In the genomic region with DNA sequence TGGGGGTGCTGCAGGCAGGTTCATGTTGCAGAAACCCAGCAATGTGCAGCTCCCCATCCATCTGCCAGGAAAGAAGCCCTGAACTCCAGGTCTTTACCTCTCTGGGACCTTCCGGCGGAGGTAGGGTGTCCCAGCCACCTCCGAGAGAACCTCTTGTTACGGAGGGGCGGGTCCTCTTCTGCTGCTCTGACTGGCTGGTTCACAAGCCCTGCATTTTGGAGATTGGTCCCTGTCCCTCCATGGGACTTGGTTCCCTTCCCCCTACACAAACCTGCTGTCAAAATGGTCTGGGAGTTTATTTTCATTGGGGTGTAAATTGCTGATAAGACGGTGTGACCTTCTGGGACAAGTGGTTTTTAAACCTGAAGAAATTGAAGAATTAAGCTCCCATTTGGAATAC, we compare ENCODE assay signal across 13 cellular contexts. TPM values are rescaled to one million over a fixed set of nuclear protein-coding genes. Genes with fewer than 3 reads are reported as not detected.
DNase-seq lines count a peak whose midpoint lies in the region; ATAC-seq and TF ChIP-seq lines count a peak whose summit lies in the region.
"Had no signal": no experiment of that assay in that cellular context is flagged by ENCODE, and none has a peak within 500 bp of the region (broad histone marks: within the 10 kb centered on the region; RNA-seq: fewer than 3 reads in every experiment).

No MANE protein-coding gene starts in this region.

- H3K4me1 Mint-ChIP-seq in T-helper 17 cell = peaks cover 19% of the 10 kb centered on the region

- H3K27me3 ChIP-seq in right cardiac atrium (ENCODE audit: control insufficient read depth, insufficient read depth) = no peaks in the 10 kb centered on the region
- H3K27me3 ChIP-seq in vagina = no peaks in the 10 kb centered on the region
- H3K27me3 ChIP-seq in A673 (replicated peaks; ENCODE audit: insufficient read depth, low read depth, low read length, poor library complexity) = no peaks in the 10 kb centered on the region

- DNase-seq in cardiac septum (ENCODE audit: low spot score) = peak; percentile 44
- no peak for DNase-seq in Right ventricle myocardium inferior (ENCODE audit: missing footprints)
- DNase-seq in T-helper 17 cell = no peak
- DNase-seq in right cardiac atrium = no peak
- DNase-seq in vagina (ENCODE audit: extremely low spot score in 2 of 2) = peak in 1 of 2 donors; percentile 84
- DNase-seq in DMS153 (lab: John Stamatoyannopoulos, UW) = no peak
- DNase-seq in lower leg skin (ENCODE audit: low spot score in 2 of 2) = no peak
- no peak for DNase-seq in A673 (ENCODE audit: low spot score)
- DNase-seq: activated CD4-positive, alpha-beta T cell treated with anti-CD3 and anti-CD28 coated beads, Interleukin-2, amount 50 U/mL, for 1 hour; kidney glomerular epithelial cell; NCI-H187 treated with DMSO at 0.1 percent for 48 hours had no signal

- H3K27ac ChIP-seq in right cardiac atrium (ENCODE audit: low read length) (no peak overlapping the region), vagina (peak overlapping the region; percentile 61), A673 (ENCODE audit: low read depth, low read length, poor library complexity, severe bottlenecking) (no peak overlapping the region)
- H3K27ac ChIP-seq: thoracic aorta had no signal

- POLR2A ChIA-PET in A673 (lab: Charles Lee; ENCODE audit: low non-redundant PET) = interaction anchor here (0.7 kb wide), 2 partner anchors 178 to 708 kb away, joined by 6 to 9 read pairs; no protein-coding TSS in a partner anchor

- H3K4me3 Mint-ChIP-seq in T-helper 17 cell = peak overlapping the region; percentile 41

- WGBS in right cardiac atrium = 22% methylated on average over 6 of the region's 6 CpGs
- 37 to 61% methylated on average over 6 of the region's 6 CpGs for WGBS in lower leg skin, 2 donors

- H3K27ac Mint-ChIP-seq in T-helper 17 cell = peak overlapping the region; percentile 53

- TF ChIP-seq CTCF in vagina (IDR thresholded peaks at IDR 0.05) (no peak), lower leg skin (IDR thresholded peaks at IDR 0.05) (no peak), A673 (conservative IDR thresholded peaks at IDR 0.05; ENCODE audit: low read depth, low read length) (no peak)

- CTCF ChIA-PET in A673 (lab: Charles Lee) = interaction anchor here (1.0 kb wide), 1 partner anchor 40 kb away, joined by 3 read pairs; no protein-coding TSS in a partner anchor

- ATAC-seq in Right ventricle myocardium inferior = no peak
- no peak for ATAC-seq in T-helper 17 cell
- peak; percentile 8 to 13 for ATAC-seq in right cardiac atrium

- no peak overlapping the region for H3K4me3 ChIP-seq in right cardiac atrium (ENCODE audit: low read length)
- no peak overlapping the region for H3K4me3 ChIP-seq in vagina
- H3K4me3 ChIP-seq in lower leg skin (ENCODE audit: low read depth, poor library complexity, severe bottlenecking) = no peak overlapping the region
- no peak overlapping the region for H3K4me3 ChIP-seq in A673 (ENCODE audit: low read depth, low read length, poor library complexity, severe bottlenecking)
- H3K4me3 ChIP-seq: prostate gland had no signal

- no TSS peak for BruUV-seq in A673 (replicated peaks; lab: Mats Ljungman, UMichigan)

- H3K27me3 Mint-ChIP-seq in T-helper 17 cell = peaks cover 28% of the 10 kb centered on the region

- peaks cover 0 to 25% of the 10 kb centered on the region in 2 donors for H3K36me3 ChIP-seq in vagina
- peaks cover 29% of the 10 kb centered on the region for H3K36me3 ChIP-seq in A673 (ENCODE audit: insufficient read depth, low read length, poor library complexity, severe bottlenecking)

- intact Hi-C loops in cardiac septum (cut with DNase I) = no loop called here
- intact Hi-C loops in Right ventricle myocardium inferior (cut with DNase I) = no loop called here
- intact Hi-C loops in right cardiac atrium (cut with DNase I) = no loop called here
- intact Hi-C loops in vagina (cut with DNase I) = no loop called here
- intact Hi-C loops in lower leg skin (cut with DNase I; ENCODE audit: low total_unique reads) = no loop called here
- intact Hi-C loops in A673 (cut with micrococcal nuclease; ENCODE audit: unreplicated experiment) = no loop called here

- H3K4me1 ChIP-seq in right cardiac atrium (ENCODE audit: control insufficient read depth, insufficient read depth, low read length) = peaks cover 5% of the 10 kb centered on the region
- H3K4me1 ChIP-seq in vagina = peaks cover 41% of the 10 kb centered on the region
- H3K4me1 ChIP-seq in A673 (ENCODE audit: insufficient read depth, low read length, poor library complexity, severe bottlenecking) = peaks cover 26% of the 10 kb centered on the region
- H3K4me1 ChIP-seq: prostate gland had no signal

- no peaks in the 10 kb centered on the region for H3K9me3 ChIP-seq in T-helper 17 cell (ENCODE audit: control insufficient read depth, low read length, poor library complexity, severe bottlenecking)
- H3K9me3 ChIP-seq in right cardiac atrium (ENCODE audit: control insufficient read depth, low read length) = no peaks in the 10 kb centered on the region
- no peaks in the 10 kb centered on the region for H3K9me3 ChIP-seq in vagina
- no peaks in the 10 kb centered on the region for H3K9me3 ChIP-seq in A673 (ENCODE audit: low read depth, low read length, poor library complexity, severe bottlenecking)
- H3K9me3 ChIP-seq: prostate gland, thoracic aorta had no signal

- H3K36me3 Mint-ChIP-seq in T-helper 17 cell (ENCODE audit: low read depth) = no peaks in the 10 kb centered on the region

- TF ChIP-seq POLR2A in vagina (IDR thresholded peaks at IDR 0.05) (no peak), lower leg skin (IDR thresholded peaks at IDR 0.05) (no peak)

RNA-seq across cellular contexts. Expression of a gene that starts 8.0 kb away (rescaled TPM):
- 7.1 TPM for total RNA-seq in cardiac septum
- 6.5 TPM for total RNA-seq in Right ventricle myocardium inferior
- 1 to 10 TPM; 3.2 to 3.3 TPM for total RNA-seq in T-helper 17 cell
- 10 to 100 TPM; 19.1 to 33.2 (median 28.4) TPM for total RNA-seq in right cardiac atrium
- polyA plus RNA-seq in right cardiac atrium = 16.0 TPM
- 38.5 TPM for total RNA-seq in vagina
- total RNA-seq in lower leg skin = 100 to 1,000 TPM in 2 of 4 donors, 10 to 100 TPM in 2; 86.4 to 109 (median 102) TPM
- 30.2 and 32.6 TPM in 2 replicates for total RNA-seq in A673 (2021)

RNA-seq across cellular contexts. Expression of a gene that starts 27.6 kb away (rescaled TPM):
- total RNA-seq in cardiac septum = 104 TPM
- 97.6 TPM for total RNA-seq in Right ventricle myocardium inferior
- 100 to 1,000 TPM in 1 of 2 donors, 10 to 100 TPM in 1; 90.8 to 120 TPM for total RNA-seq in T-helper 17 cell
- total RNA-seq in right cardiac atrium = 100 to 1,000 TPM; 123 to 146 (median 135) TPM
- polyA plus RNA-seq in right cardiac atrium = 84.5 TPM
- total RNA-seq in vagina = 135 TPM
- 100 to 1,000 TPM; 154 to 172 (median 165) TPM for total RNA-seq in lower leg skin
- total RNA-seq in A673 (2021) = 259 and 320 TPM in 2 replicates

RNA-seq across cellular contexts. Expression of a gene that starts 41.6 kb away (rescaled TPM):
- 0.59 TPM for total RNA-seq in cardiac septum
- total RNA-seq in Right ventricle myocardium inferior = 1.2 TPM
- total RNA-seq in T-helper 17 cell = 1 to 10 TPM; 1.2 to 1.7 TPM
- total RNA-seq in right cardiac atrium = 1 to 10 TPM; 1.6 to 4.6 (median 2.3) TPM
- polyA plus RNA-seq in right cardiac atrium = 2.8 TPM
- total RNA-seq in vagina = 5.4 TPM
- total RNA-seq in lower leg skin = 1 to 10 TPM; 2.8 to 6.9 (median 5.3) TPM
- 75.0 and 85.2 TPM in 2 replicates for total RNA-seq in A673 (2021)

Comparison
In these comparisons a context has a peak if more than half of its experiments do, and no peak if none do; other contexts are left out.
1. ATAC-seq: peak in right cardiac atrium (2 of 2); none in Right ventricle myocardium inferior (single experiment) and T-helper 17 cell (single experiment).